19 cellular contexts compared by ENCODE assay signal in genomic region chr4:20127626-20128025, GRCh38.
"Had no signal": no experiment of that assay in that cellular context is flagged by ENCODE, and none has a peak within 500 bp of the region (broad histone marks: within the 10 kb centered on the region; RNA-seq: fewer than 3 reads in every experiment).

No MANE protein-coding gene starts in this region.

- H3K4me1 Mint-ChIP-seq: activated B cell treated with CpG ODN at 0.5 μM for 24 hours; activated CD4-positive, alpha-beta T cell treated with anti-CD3 and anti-CD28 coated beads, Interleukin-2, amount 10 ng/mL, durations not matched to agents 7 days and 5 days; activated naive CD4-positive, alpha-beta T cell treated with anti-CD3 and anti-CD28 coated beads, Interleukin-2, amount 10 ng/mL, durations not matched to agents 7 days and 5 days; brain had no signal

- H3K4me3 ChIP-seq: adrenal gland, heart left ventricle, left lung, prostate gland, right lobe of liver, testis had no signal

- H3K4me3 Mint-ChIP-seq: activated B cell treated with CpG ODN at 0.5 μM for 24 hours; activated CD4-positive, alpha-beta T cell treated with anti-CD3 and anti-CD28 coated beads, Interleukin-2, amount 10 ng/mL, durations not matched to agents 7 days and 5 days; activated naive CD4-positive, alpha-beta T cell treated with anti-CD3 and anti-CD28 coated beads, Interleukin-2, amount 10 ng/mL, durations not matched to agents 7 days and 5 days; brain; natural killer cell treated with Interleukin-12 subunit alpha and Interleukin-12 subunit beta and Interleukin-15 and Interleukin-18, amount 100 ng/mL, for 72 hours; stimulated activated naive CD8-positive, alpha-beta T cell treated with anti-CD3 and anti-CD28 coated beads, Interleukin-15, Interleukin-2, amounts not matched to agents 100 ng/mL and 50 ng/mL, for 24 hours had no signal

- H3K27ac Mint-ChIP-seq: activated B cell treated with CpG ODN at 0.5 μM for 24 hours; activated CD4-positive, alpha-beta T cell treated with anti-CD3 and anti-CD28 coated beads, Interleukin-2, amount 10 ng/mL, durations not matched to agents 7 days and 5 days; activated naive CD4-positive, alpha-beta T cell treated with anti-CD3 and anti-CD28 coated beads, Interleukin-2, amount 10 ng/mL, durations not matched to agents 7 days and 5 days; activated T-helper 2 cell treated with anti-CD3 and anti-CD28 coated beads, Interferon-gamma antibody, Interleukin-2, Interleukin-4, amounts not matched to agents 10 μg/mL and 5 μg/mL and 100 μg/mL, durations not matched to agents 14 hours and 24 hours and 36 hours; brain; natural killer cell treated with Interleukin-12 subunit alpha and Interleukin-12 subunit beta and Interleukin-15 and Interleukin-18, amount 100 ng/mL, for 72 hours; stimulated activated naive CD8-positive, alpha-beta T cell treated with anti-CD3 and anti-CD28 coated beads, Interleukin-15, Interleukin-2, amounts not matched to agents 100 ng/mL and 50 ng/mL, for 24 hours had no signal

- H3K27me3 Mint-ChIP-seq: activated B cell treated with CpG ODN at 0.5 μM for 24 hours; activated CD4-positive, alpha-beta T cell treated with anti-CD3 and anti-CD28 coated beads, Interleukin-2, amount 10 ng/mL, durations not matched to agents 7 days and 5 days; activated naive CD4-positive, alpha-beta T cell treated with anti-CD3 and anti-CD28 coated beads, Interleukin-2, amount 10 ng/mL, durations not matched to agents 7 days and 5 days; natural killer cell treated with Interleukin-12 subunit alpha and Interleukin-12 subunit beta and Interleukin-15 and Interleukin-18, amount 100 ng/mL, for 72 hours; stimulated activated naive CD8-positive, alpha-beta T cell treated with anti-CD3 and anti-CD28 coated beads, Interleukin-15, Interleukin-2, amounts not matched to agents 100 ng/mL and 50 ng/mL, for 24 hours had no signal

- H3K27ac ChIP-seq: adrenal gland, foreskin keratinocyte, heart left ventricle, left lung, prostate gland, right lobe of liver, testis had no signal

- H3K9me3 ChIP-seq: adrenal gland, heart left ventricle, left lung, prostate gland, right lobe of liver, testis had no signal

- ATAC-seq: heart left ventricle; left lung; natural killer cell treated with Interleukin-12 subunit alpha and Interleukin-12 subunit beta and Interleukin-15 and Interleukin-18, amount 100 ng/mL, for 72 hours; right lobe of liver had no signal

- H3K4me1 ChIP-seq: adrenal gland, heart left ventricle, left lung, prostate gland, right lobe of liver, testis had no signal

- H3K36me3 ChIP-seq: adrenal gland, heart left ventricle, left lung, prostate gland, right lobe of liver had no signal

- H3K27me3 ChIP-seq: adrenal gland, foreskin keratinocyte, heart left ventricle, left lung, right lobe of liver, testis had no signal

- DNase-seq: activated B cell treated with CpG ODN at 0.5 μM for 24 hours; activated CD4-positive, alpha-beta T cell treated with anti-CD3 and anti-CD28 coated beads, Interleukin-2, amount 10 ng/mL, durations not matched to agents 7 days and 5 days; activated naive CD4-positive, alpha-beta T cell treated with anti-CD3 and anti-CD28 coated beads, Interleukin-2, amount 10 ng/mL, durations not matched to agents 7 days and 5 days; adrenal gland; effector memory CD4-positive, alpha-beta T cell; heart left ventricle; left lung; nucleus accumbens; right lobe of liver; stimulated activated CD4-positive, alpha-beta T cell treated with anti-CD3 and anti-CD28 coated beads, Interleukin-12 subunit alpha, Interleukin-12 subunit beta, amount 100 ng/mL, for 4 hours; stimulated activated CD4-positive, alpha-beta T cell treated with anti-CD3 and anti-CD28 coated beads, Interleukin-2, amount 100 ng/mL, for 48 hours; T-helper 2 cell; testis had no signal

- H3K36me3 Mint-ChIP-seq: activated naive CD4-positive, alpha-beta T cell treated with anti-CD3 and anti-CD28 coated beads, Interleukin-2, amount 10 ng/mL, durations not matched to agents 7 days and 5 days; brain had no signal
